In genomic region chr17:37055511-37055910, GRCh38 we compare ENCODE assay signal across 24 cellular contexts.
"Had no signal": no experiment of that assay in that cellular context is flagged by ENCODE, and none has a peak within 500 bp of the region (broad histone marks: within the 10 kb centered on the region; RNA-seq: fewer than 3 reads in every experiment).

No MANE protein-coding gene starts in this region.

- H3K4me3 ChIP-seq: MG63, PC-9, Peyer's patch, SJCRH30 had no signal

- ATAC-seq: Right ventricle myocardium inferior, SK-N-SH treated with all-trans-retinoic acid at 6 μM for 48 hours had no signal

- H3K27ac ChIP-seq: PC-9, Peyer's patch, SJCRH30 had no signal

- DNase-seq: Karpas-422, KG1, MG63, NCI-H1092, NCI-H1105 treated with DMSO at 0.1 percent for 48 hours, NCI-H1417 treated with DMSO at 0.1 percent for 48 hours, NCI-H146, NCI-H1694 treated with DMSO at 0.1 percent for 48 hours, NCI-H1930, NCI-H2081 treated with DMSO at 0.1 percent for 48 hours, NCI-H2171, NCI-H226, NCI-H446, NCI-H510A, NCI-H524 treated with DMSO at 0.1 percent for 48 hours, NCI-H69, NCI-H774, OCI-M1, PC-9, Peyer's patch, SHP77 treated with DMSO at 0.1 percent for 48 hours, SJCRH30 had no signal

- H3K27me3 ChIP-seq: MG63, Peyer's patch, SJCRH30 had no signal

- H3K4me1 ChIP-seq: SJCRH30 had no signal

- H3K9me3 ChIP-seq: MG63, Peyer's patch, SJCRH30 had no signal
